ENCODE assay signal across 23 cellular contexts in the genomic region with DNA sequence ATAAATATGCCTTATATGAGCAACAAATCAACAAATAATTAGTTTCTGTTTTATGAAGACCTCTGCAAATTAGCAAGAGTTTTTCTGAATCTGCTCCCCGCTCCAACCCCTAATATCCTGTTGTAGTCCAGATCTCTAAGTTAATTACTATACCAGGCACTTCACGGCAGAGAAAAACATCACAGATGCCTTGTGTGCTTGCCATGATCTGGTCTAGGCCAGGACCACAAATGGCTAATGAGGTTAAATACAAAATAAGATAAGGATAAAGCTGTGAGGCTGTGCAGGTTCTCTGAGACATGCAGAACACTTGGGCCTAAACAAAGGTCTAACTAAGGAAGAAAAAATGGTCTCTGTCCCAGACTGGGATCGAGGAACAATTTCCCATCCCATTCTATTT.
"Had no signal": no experiment of that assay in that cellular context is flagged by ENCODE, and none has a peak within 500 bp of the region (broad histone marks: within the 10 kb centered on the region; RNA-seq: fewer than 3 reads in every experiment).

No MANE protein-coding gene starts in this region.

- H3K4me3 ChIP-seq: PC-9, Peyer's patch, SJCRH30, SK-N-MC had no signal

- H3K36me3 ChIP-seq: Peyer's patch, SJCRH30 had no signal

- H3K9me3 ChIP-seq: Peyer's patch, SJCRH30 had no signal

- H3K4me2 ChIP-seq: PC-9 had no signal

- H2AFZ ChIP-seq: PC-9 had no signal

- H3K27me3 ChIP-seq: Peyer's patch had no signal

- FAIRE-seq: HepG2 had no signal

- DNase-seq: IMR-90, Kasumi-1, KG1, MM.1S, NCI-H1092 treated with DMSO at 0.1 percent for 48 hours, NCI-H1417, NCI-H1436 treated with DMSO at 0.1 percent for 48 hours, NCI-H1694, NCI-H187 treated with DMSO at 0.1 percent for 48 hours, NCI-H2029 treated with DMSO at 0.1 percent for 48 hours, NCI-H2171 treated with DMSO at 0.1 percent for 48 hours, NCI-H345, NCI-H446 treated with DMSO at 0.1 percent for 48 hours, NCI-H510A treated with DMSO at 0.1 percent for 48 hours, NCI-H526, OCI-M1, PC-9, Peyer's patch, SHP77 treated with DMSO at 0.1 percent for 48 hours, SJCRH30, T-helper 1 cell had no signal

- H3K27ac ChIP-seq: PC-9, Peyer's patch, SJCRH30, SK-N-MC had no signal

- H3K4me1 ChIP-seq: Peyer's patch, SJCRH30 had no signal
